9 cellular contexts compared by ENCODE assay signal in genomic region chr10:79292789-79293746, GRCh38. TPM values are rescaled to one million over a fixed set of nuclear protein-coding genes. Genes with fewer than 3 reads are reported as not detected.
DNase-seq lines count a peak whose midpoint lies in the region; ATAC-seq and TF ChIP-seq lines count a peak whose summit lies in the region.
"Had no signal": no experiment of that assay in that cellular context is flagged by ENCODE, and none has a peak within 500 bp of the region (broad histone marks: within the 10 kb centered on the region; RNA-seq: fewer than 3 reads in every experiment).

No MANE protein-coding gene starts in this region.

- no peaks in the 10 kb centered on the region for H3K27me3 ChIP-seq in CD4-positive, alpha-beta T cell (ENCODE audit: control insufficient read depth, insufficient read depth, low read length)
- no peaks in the 10 kb centered on the region for H3K27me3 ChIP-seq in right cardiac atrium (ENCODE audit: control insufficient read depth, insufficient read depth)

- H3K27ac ChIP-seq in CD4-positive, alpha-beta T cell (ENCODE audit: low read depth, low read length): no peak overlapping the region
- no peak overlapping the region for H3K27ac ChIP-seq in right cardiac atrium (ENCODE audit: low read length)

- H3K36me3 Mint-ChIP-seq in CD4-positive, alpha-beta T cell (ENCODE audit: low read depth): peaks cover 36% of the 10 kb centered on the region
- H3K36me3 Mint-ChIP-seq in activated T-cell treated with anti-CD3 and anti-CD28 coated beads, Interleukin-2, amount 50 U/mL, for 72 hours (ENCODE audit: insufficient read depth in 2 of 2): peaks cover 3 to 10% of the 10 kb centered on the region in 2 donors
- H3K36me3 Mint-ChIP-seq in stimulated activated naive B cell treated with anti-CD40 and anti-IgM and Interleukin-4, amounts not matched to agents 10 μg/mL and 1 μg/mL and 100 μg/mL, for 72 hours: peaks cover 68 to 90% of the 10 kb centered on the region in 2 donors

- POLR2A ChIA-PET in CD4-positive, alpha-beta T cell (lab: Charles Lee): no interaction called here

- H3K9me3 ChIP-seq in CD4-positive, alpha-beta T cell (ENCODE audit: control insufficient read depth, low read length): no peaks in the 10 kb centered on the region
- no peaks in the 10 kb centered on the region for H3K9me3 ChIP-seq in right cardiac atrium (ENCODE audit: control insufficient read depth, low read length)
- H3K9me3 ChIP-seq: thoracic aorta had no signal

- DNase-seq in CD4-positive, alpha-beta T cell: peak in 4 of 10 experiments; percentile 15 to 44 (median 28)
- DNase-seq in KBM-7: peak; percentile 57
- peak; percentile 43 to 56 for DNase-seq in activated T-cell treated with anti-CD3 and anti-CD28 coated beads, Interleukin-2, amount 50 U/mL, for 72 hours
- peak; percentile 47 to 75 (median 73) for DNase-seq in right cardiac atrium
- no peak for DNase-seq in stimulated activated naive B cell treated with anti-CD40 and anti-IgM and Interleukin-4, amounts not matched to agents 10 μg/mL and 1 μg/mL and 100 μg/mL, for 72 hours
- DNase-seq in SK-N-DZ (ENCODE audit: low spot score): no peak
- no peak for DNase-seq in kidney glomerular epithelial cell (lab: John Stamatoyannopoulos, UW)

- WGBS in right cardiac atrium: 76% methylated on average over 24 of the region's 24 CpGs

- CTCF ChIA-PET in CD4-positive, alpha-beta T cell (lab: Charles Lee): interaction anchor here (0.6 to 0.7 kb wide), 2 partner anchors 55 to 98 kb away, joined by 5 to 6 read pairs; no protein-coding TSS in a partner anchor

- intact Hi-C loops in CD4-positive, alpha-beta T cell (cut with DNase I, micrococcal nuclease): loop anchor here in 1 of 2 experiments (5.0 kb wide), 1 partner anchor 54 kb away; the partner anchor contains the start of gene PPIF
- intact Hi-C loops in right cardiac atrium (cut with DNase I): no loop called here

- no peak overlapping the region for H3K27ac Mint-ChIP-seq in CD4-positive, alpha-beta T cell
- no peak overlapping the region for H3K27ac Mint-ChIP-seq in activated T-cell treated with anti-CD3 and anti-CD28 coated beads, Interleukin-2, amount 50 U/mL, for 72 hours
- peak overlapping the region; percentile 95 for H3K27ac Mint-ChIP-seq in stimulated activated naive B cell treated with anti-CD40 and anti-IgM and Interleukin-4, amounts not matched to agents 10 μg/mL and 1 μg/mL and 100 μg/mL, for 72 hours

- H3K4me3 Mint-ChIP-seq in CD4-positive, alpha-beta T cell: no peak overlapping the region
- no peak overlapping the region for H3K4me3 Mint-ChIP-seq in activated T-cell treated with anti-CD3 and anti-CD28 coated beads, Interleukin-2, amount 50 U/mL, for 72 hours
- H3K4me3 Mint-ChIP-seq in stimulated activated naive B cell treated with anti-CD40 and anti-IgM and Interleukin-4, amounts not matched to agents 10 μg/mL and 1 μg/mL and 100 μg/mL, for 72 hours: peak overlapping the region; percentile 64 to 70

- in situ Hi-C loops in KBM-7 (cut with MboI; ENCODE audit: low pct_unique_long_range_greater_than_20kb, low sequenced_read_pairs): no loop called here

- no peaks in the 10 kb centered on the region for H3K4me1 ChIP-seq in right cardiac atrium (ENCODE audit: control insufficient read depth, insufficient read depth, low read length)

- peak; percentile 61 for ATAC-seq in CD4-positive, alpha-beta T cell (ENCODE audit: poor library complexity)
- peak; percentile 47 to 64 for ATAC-seq in activated T-cell treated with anti-CD3 and anti-CD28 coated beads, Interleukin-2, amount 50 U/mL, for 72 hours (replicated peaks in 1 of 2)
- peak; percentile 6 to 59 for ATAC-seq in right cardiac atrium
- peak in 1 of 2 donors; percentile 8 for ATAC-seq in stimulated activated naive B cell treated with anti-CD40 and anti-IgM and Interleukin-4, amounts not matched to agents 10 μg/mL and 1 μg/mL and 100 μg/mL, for 72 hours (replicated peaks)
- no peak for ATAC-seq in GM21447 (IDR thresholded peaks at IDR 0.05; ENCODE audit: unreplicated experiment)

- no peaks in the 10 kb centered on the region for H3K27me3 Mint-ChIP-seq in CD4-positive, alpha-beta T cell
- H3K27me3 Mint-ChIP-seq in activated T-cell treated with anti-CD3 and anti-CD28 coated beads, Interleukin-2, amount 50 U/mL, for 72 hours (ENCODE audit: low read depth): no peaks in the 10 kb centered on the region
- no peaks in the 10 kb centered on the region for H3K27me3 Mint-ChIP-seq in stimulated activated naive B cell treated with anti-CD40 and anti-IgM and Interleukin-4, amounts not matched to agents 10 μg/mL and 1 μg/mL and 100 μg/mL, for 72 hours

- TF ChIP-seq CTCF in CD4-positive, alpha-beta T cell (IDR thresholded peaks at IDR 0.05): peak; percentile 57

- no peak overlapping the region for H3K4me3 ChIP-seq in right cardiac atrium (ENCODE audit: low read length)
- H3K4me3 ChIP-seq: thoracic aorta had no signal

- H3K9me3 Mint-ChIP-seq in CD4-positive, alpha-beta T cell: no peaks in the 10 kb centered on the region
- H3K9me3 Mint-ChIP-seq in activated T-cell treated with anti-CD3 and anti-CD28 coated beads, Interleukin-2, amount 50 U/mL, for 72 hours: no peaks in the 10 kb centered on the region
- H3K9me3 Mint-ChIP-seq in stimulated activated naive B cell treated with anti-CD40 and anti-IgM and Interleukin-4, amounts not matched to agents 10 μg/mL and 1 μg/mL and 100 μg/mL, for 72 hours: peaks cover 0 to 4% of the 10 kb centered on the region in 2 donors

- peaks cover 8% of the 10 kb centered on the region for H3K4me1 Mint-ChIP-seq in CD4-positive, alpha-beta T cell (ENCODE audit: low read depth)
- peaks cover 24% of the 10 kb centered on the region for H3K4me1 Mint-ChIP-seq in activated T-cell treated with anti-CD3 and anti-CD28 coated beads, Interleukin-2, amount 50 U/mL, for 72 hours (ENCODE audit: low read depth)
- H3K4me1 Mint-ChIP-seq in stimulated activated naive B cell treated with anti-CD40 and anti-IgM and Interleukin-4, amounts not matched to agents 10 μg/mL and 1 μg/mL and 100 μg/mL, for 72 hours: peaks cover 71 to 99% of the 10 kb centered on the region in 2 donors

RNA-seq across cellular contexts. Expression of gene PPIF, which starts 54.2 kb away (rescaled TPM):
- total RNA-seq in CD4-positive, alpha-beta T cell: 10 to 100 TPM; 42.4 to 42.7 TPM
- 100 to 1,000 TPM; 102 to 104 TPM for total RNA-seq in activated T-cell treated with anti-CD3 and anti-CD28 coated beads, Interleukin-2, amount 50 U/mL, for 72 hours
- total RNA-seq in right cardiac atrium: 100 to 1,000 TPM in 3 of 4 donors, 10 to 100 TPM in 1; 91.8 to 121 (median 110) TPM
- polyA plus RNA-seq in right cardiac atrium: 97.7 TPM
- polyA plus RNA-seq in SK-N-DZ (2014; cell fraction: cytosol; rRNA removed): 109 and 110 TPM in 2 replicates
- polyA plus RNA-seq in SK-N-DZ (2014; cell fraction: nucleus; rRNA removed): 98.3 and 106 TPM in 2 replicates

Comparison
In these comparisons a context has a peak if more than half of its experiments do, and no peak if none do; other contexts are left out.
1. DNase-seq: peak in KBM-7 (single experiment), activated T-cell treated with anti-CD3 and anti-CD28 coated beads, Interleukin-2, amount 50 U/mL, for 72 hours (2 of 2) and right cardiac atrium (3 of 3); none in stimulated activated naive B cell treated with anti-CD40 and anti-IgM and Interleukin-4, amounts not matched to agents 10 μg/mL and 1 μg/mL and 100 μg/mL, for 72 hours (single experiment), SK-N-DZ (single experiment) and kidney glomerular epithelial cell (single experiment).
2. H3K4me3 Mint-ChIP-seq: peak in stimulated activated naive B cell treated with anti-CD40 and anti-IgM and Interleukin-4, amounts not matched to agents 10 μg/mL and 1 μg/mL and 100 μg/mL, for 72 hours (2 of 2); none in CD4-positive, alpha-beta T cell (single experiment) and activated T-cell treated with anti-CD3 and anti-CD28 coated beads, Interleukin-2, amount 50 U/mL, for 72 hours (0 of 2).